In the genomic region with DNA sequence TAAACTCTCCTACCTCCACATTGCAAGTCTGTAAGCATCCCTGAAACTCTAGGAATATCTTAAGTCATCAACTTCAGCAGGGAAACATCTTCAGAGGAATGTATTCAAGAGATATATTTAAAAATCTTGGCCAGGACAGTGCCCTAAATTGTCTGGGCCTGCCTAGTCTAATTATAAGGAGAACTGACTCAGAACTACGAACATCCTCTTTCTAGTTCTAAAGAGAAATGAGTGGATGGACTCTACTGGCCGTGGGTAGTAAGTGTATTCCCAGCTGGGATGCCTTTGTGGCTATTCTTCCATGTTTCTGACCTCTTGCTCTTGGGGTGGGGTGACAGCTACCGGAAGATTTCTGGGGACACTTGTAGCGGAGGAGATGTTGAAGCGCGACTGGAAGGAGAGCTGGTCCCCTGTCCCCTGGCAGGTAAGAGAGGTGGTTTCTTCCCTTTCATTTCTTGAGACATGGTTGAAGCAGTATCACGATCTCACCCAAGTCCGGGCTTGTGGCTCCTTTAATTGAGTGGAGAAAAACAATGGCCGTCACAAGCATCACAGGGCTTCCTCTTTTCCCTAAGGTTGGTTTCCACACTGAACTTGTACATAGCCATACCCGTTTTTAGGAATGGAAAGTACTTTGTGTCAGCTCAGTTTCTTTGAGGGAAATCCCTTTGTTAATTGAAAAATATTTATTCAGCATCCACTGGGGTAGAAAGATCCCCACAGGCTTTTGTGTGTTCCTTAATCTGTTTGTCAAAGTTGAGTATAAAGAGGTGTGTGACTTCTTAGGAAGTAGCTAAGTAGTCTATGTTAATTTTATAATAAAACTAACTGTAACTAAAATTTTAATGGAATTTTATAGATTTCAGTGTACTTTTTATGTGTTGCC, we compare ENCODE assay signal across 16 cellular contexts.
DNase-seq lines count a peak whose midpoint lies in the region; ATAC-seq and TF ChIP-seq lines count a peak whose summit lies in the region.
"Had no signal": no experiment of that assay in that cellular context is flagged by ENCODE, and none has a peak within 500 bp of the region (broad histone marks: within the 10 kb centered on the region; RNA-seq: fewer than 3 reads in every experiment).

No MANE protein-coding gene starts in this region.

- H3K27me3 Mint-ChIP-seq in activated naive CD8-positive, alpha-beta T cell: no peaks in the 10 kb centered on the region
- H3K27me3 Mint-ChIP-seq in activated naive CD8-positive, alpha-beta T cell treated with anti-CD3 and anti-CD28 coated beads for 36 hours: no peaks in the 10 kb centered on the region

- peaks cover 23% of the 10 kb centered on the region for H3K4me1 Mint-ChIP-seq in activated naive CD8-positive, alpha-beta T cell (ENCODE audit: low read depth)
- peaks cover 20% of the 10 kb centered on the region for H3K4me1 Mint-ChIP-seq in activated naive CD8-positive, alpha-beta T cell treated with anti-CD3 and anti-CD28 coated beads for 36 hours
- peaks cover 34% of the 10 kb centered on the region for H3K4me1 Mint-ChIP-seq in stimulated activated effector memory CD8-positive, alpha-beta T cell treated with anti-CD3 and anti-CD28 coated beads, Interleukin-12 subunit alpha, Interleukin-12 subunit beta, amount 100 ng/mL, for 72 hours

- H3K27ac Mint-ChIP-seq in activated naive CD8-positive, alpha-beta T cell: peak overlapping the region; percentile 84
- no peak overlapping the region for H3K27ac Mint-ChIP-seq in activated naive CD8-positive, alpha-beta T cell treated with anti-CD3 and anti-CD28 coated beads for 36 hours
- peak overlapping the region; percentile 20 for H3K27ac Mint-ChIP-seq in stimulated activated effector memory CD8-positive, alpha-beta T cell treated with anti-CD3 and anti-CD28 coated beads, Interleukin-12 subunit alpha, Interleukin-12 subunit beta, amount 100 ng/mL, for 72 hours

- peaks cover 20% of the 10 kb centered on the region for H3K36me3 Mint-ChIP-seq in activated naive CD8-positive, alpha-beta T cell
- H3K36me3 Mint-ChIP-seq in activated naive CD8-positive, alpha-beta T cell treated with anti-CD3 and anti-CD28 coated beads for 36 hours: peaks cover 31% of the 10 kb centered on the region
- H3K36me3 Mint-ChIP-seq in stimulated activated effector memory CD8-positive, alpha-beta T cell treated with anti-CD3 and anti-CD28 coated beads, Interleukin-12 subunit alpha, Interleukin-12 subunit beta, amount 100 ng/mL, for 72 hours: peaks cover 57% of the 10 kb centered on the region

- no peaks in the 10 kb centered on the region for H3K9me3 Mint-ChIP-seq in activated naive CD8-positive, alpha-beta T cell (ENCODE audit: low read depth)
- no peaks in the 10 kb centered on the region for H3K9me3 Mint-ChIP-seq in activated naive CD8-positive, alpha-beta T cell treated with anti-CD3 and anti-CD28 coated beads for 36 hours
- no peaks in the 10 kb centered on the region for H3K9me3 Mint-ChIP-seq in stimulated activated effector memory CD8-positive, alpha-beta T cell treated with anti-CD3 and anti-CD28 coated beads, Interleukin-12 subunit alpha, Interleukin-12 subunit beta, amount 100 ng/mL, for 72 hours

- no peak for ATAC-seq in stimulated activated effector memory CD8-positive, alpha-beta T cell treated with anti-CD3 and anti-CD28 coated beads, Interleukin-12 subunit alpha, Interleukin-12 subunit beta, amount 100 ng/mL, for 72 hours
- ATAC-seq in HG03460 (IDR thresholded peaks at IDR 0.05; ENCODE audit: unreplicated experiment): no peak
- ATAC-seq: heart left ventricle, right cardiac atrium had no signal

- no peak for DNase-seq in activated naive CD8-positive, alpha-beta T cell treated with anti-CD3 and anti-CD28 coated beads for 36 hours
- peak; percentile 21 for DNase-seq in NOMO-1 treated with dmso at 0.1 percent for 144 hours (lab: John Stamatoyannopoulos, UW; ENCODE audit: unreplicated experiment)
- DNase-seq in epithelial cell of esophagus (ENCODE audit: low read depth): peak; percentile 83
- DNase-seq in stimulated activated effector memory CD8-positive, alpha-beta T cell treated with anti-CD3 and anti-CD28 coated beads, Interleukin-12 subunit alpha, Interleukin-12 subunit beta, amount 100 ng/mL, for 72 hours (ENCODE audit: low spot score in 2 of 2): no peak
- no peak for DNase-seq in foreskin melanocyte
- DNase-seq in SW 1271 (lab: John Stamatoyannopoulos, UW): no peak
- DNase-seq: dermis blood vessel endothelial cell, HCEC 1CT, heart left ventricle, mesendoderm, NCI-H446 treated with DMSO at 0.1 percent for 48 hours, right cardiac atrium, SIG-M5 had no signal

- TF ChIP-seq CTCF in epithelial cell of esophagus (IDR thresholded peaks at IDR 0.05; ENCODE audit: insufficient read depth, low read depth, low read length, missing control alignments): peak; percentile 22

- H3K4me3 Mint-ChIP-seq in activated naive CD8-positive, alpha-beta T cell: no peak overlapping the region
- no peak overlapping the region for H3K4me3 Mint-ChIP-seq in activated naive CD8-positive, alpha-beta T cell treated with anti-CD3 and anti-CD28 coated beads for 36 hours
- no peak overlapping the region for H3K4me3 Mint-ChIP-seq in stimulated activated effector memory CD8-positive, alpha-beta T cell treated with anti-CD3 and anti-CD28 coated beads, Interleukin-12 subunit alpha, Interleukin-12 subunit beta, amount 100 ng/mL, for 72 hours

- no peak overlapping the region for H3K4me3 ChIP-seq in epithelial cell of esophagus (ENCODE audit: low read length)
- H3K4me3 ChIP-seq: heart left ventricle, vagina had no signal

Comparison
In these comparisons a context has a peak if more than half of its experiments do, and no peak if none do; other contexts are left out.
1. DNase-seq: peak in NOMO-1 treated with dmso at 0.1 percent for 144 hours (single experiment) and epithelial cell of esophagus (single experiment); none in activated naive CD8-positive, alpha-beta T cell treated with anti-CD3 and anti-CD28 coated beads for 36 hours (single experiment), stimulated activated effector memory CD8-positive, alpha-beta T cell treated with anti-CD3 and anti-CD28 coated beads, Interleukin-12 subunit alpha, Interleukin-12 subunit beta, amount 100 ng/mL, for 72 hours (0 of 2), foreskin melanocyte (single experiment) and SW 1271 (0 of 2).